In the genomic region with DNA sequence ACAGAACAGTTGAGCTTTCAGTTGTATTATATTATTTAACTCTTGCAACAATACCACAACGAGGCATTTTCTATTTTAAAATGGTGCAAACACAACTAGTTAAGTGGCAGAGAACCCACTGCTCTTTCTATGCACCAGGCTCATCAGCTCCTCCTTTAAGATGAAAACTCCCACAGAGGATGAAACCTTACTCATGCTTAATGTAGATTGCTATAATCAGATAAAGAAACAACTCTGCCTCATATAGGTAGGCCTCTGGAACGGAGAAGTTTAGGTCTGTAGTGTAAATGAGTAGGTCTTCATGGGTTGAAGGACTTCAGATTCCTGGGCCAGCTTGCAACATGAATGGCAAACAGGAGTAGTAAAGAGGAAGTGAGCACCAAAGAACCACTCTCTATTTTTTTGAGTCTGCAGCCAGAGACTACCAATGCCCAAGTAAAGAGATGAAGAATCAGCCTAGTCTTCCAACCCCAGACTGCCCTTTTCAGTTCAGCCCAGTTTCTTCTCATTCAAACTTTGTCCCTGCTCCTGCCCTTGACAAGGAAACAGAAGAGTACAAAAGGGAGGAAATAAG, we compare ENCODE assay signal across 10 cellular contexts. TPM values are rescaled to one million over a fixed set of nuclear protein-coding genes. Genes with fewer than 3 reads are reported as not detected.
DNase-seq lines count a peak whose midpoint lies in the region; ATAC-seq lines count a peak whose summit lies in the region.
"Had no signal": no experiment of that assay in that cellular context is flagged by ENCODE, and none has a peak within 500 bp of the region (broad histone marks: within the 10 kb centered on the region; RNA-seq: fewer than 3 reads in every experiment).

No MANE protein-coding gene starts in this region.

- in situ Hi-C loops in G401 (cut with HindIII; ENCODE audit: low sequenced_read_pairs) = no loop called here

- no peak overlapping the region for H3K4me3 Mint-ChIP-seq in central memory CD8-positive, alpha-beta T cell
- H3K4me3 Mint-ChIP-seq: T-helper 1 cell treated with Interleukin-12 subunit alpha and Interleukin-12 subunit beta and Interleukin-4 antibody, amounts not matched to agents 30 μg/mL and 1 μg/mL, for 36 hours had no signal

- no peaks in the 10 kb centered on the region for H3K27me3 Mint-ChIP-seq in central memory CD8-positive, alpha-beta T cell

- DNase-seq in central memory CD8-positive, alpha-beta T cell (ENCODE audit: low spot score in 2 of 2) = no peak
- DNase-seq in DMS53 treated with DMSO at 0.1 percent for 48 hours (lab: John Stamatoyannopoulos, UW; ENCODE audit: unreplicated experiment) (no peak), NCI-H1048 (lab: John Stamatoyannopoulos, UW) (no peak), G401 (ENCODE audit: low spot score) (no peak), NCI-H146 treated with DMSO at 0.1 percent for 48 hours (lab: John Stamatoyannopoulos, UW; ENCODE audit: unreplicated experiment) (no peak)

- peaks cover 9% of the 10 kb centered on the region for H3K36me3 Mint-ChIP-seq in central memory CD8-positive, alpha-beta T cell (ENCODE audit: insufficient read depth)

- H3K4me1 Mint-ChIP-seq in central memory CD8-positive, alpha-beta T cell = peaks cover 37% of the 10 kb centered on the region

- H3K27ac Mint-ChIP-seq in central memory CD8-positive, alpha-beta T cell (ENCODE audit: low read depth) = peak overlapping the region; percentile 68
- H3K27ac Mint-ChIP-seq: T-helper 1 cell treated with Interleukin-12 subunit alpha and Interleukin-12 subunit beta and Interleukin-4 antibody, amounts not matched to agents 30 μg/mL and 1 μg/mL, for 36 hours had no signal

- ATAC-seq in GM18508 (IDR thresholded peaks at IDR 0.05; ENCODE audit: insufficient read depth, unreplicated experiment) (peak; percentile 81), GM21423 (IDR thresholded peaks at IDR 0.05; ENCODE audit: unreplicated experiment) (peak; percentile 84), HG03378 (IDR thresholded peaks at IDR 0.05; ENCODE audit: unreplicated experiment) (peak; percentile 84)
- ATAC-seq in central memory CD8-positive, alpha-beta T cell (replicated peaks; ENCODE audit: extremely low read depth, poor library complexity, severe bottlenecking) = no peak
- ATAC-seq: K562 had no signal

- H3K9me3 Mint-ChIP-seq in central memory CD8-positive, alpha-beta T cell = no peaks in the 10 kb centered on the region

RNA-seq across cellular contexts. Expression of a gene that starts 33.9 kb away (rescaled TPM):
- total RNA-seq in G401 (2014; rRNA removed; shearing (Covaris generic)) = not detected in 2 replicates
